ENCODE assay signal across 8 cellular contexts in genomic region chr15:41492597-41493204, GRCh38. TPM values are rescaled to one million over a fixed set of nuclear protein-coding genes. Genes with fewer than 3 reads are reported as not detected.
A peak's percentile ranks its signal among the peaks of the same experiment; 100 is the strongest.
DNase-seq lines count a peak whose midpoint lies in the region; ATAC-seq and TF ChIP-seq lines count a peak whose summit lies in the region.

No MANE protein-coding gene starts in this region.

- H3K27me3 Mint-ChIP-seq in activated CD4-positive, alpha-beta T cell treated with anti-CD3 and anti-CD28 coated beads for 36 hours = peaks cover 39% of the 10 kb centered on the region

- H3K36me3 ChIP-seq in iPS-18a (ENCODE audit: control insufficient read depth, low read depth, low read length) = no peaks in the 10 kb centered on the region
- H3K36me3 ChIP-seq in testis (ENCODE audit: low read depth, missing control alignments) = no peaks in the 10 kb centered on the region

- peak overlapping the region; percentile 37 for H3K27ac Mint-ChIP-seq in activated CD4-positive, alpha-beta T cell treated with anti-CD3 and anti-CD28 coated beads for 36 hours

- H3K4me3 Mint-ChIP-seq in activated CD4-positive, alpha-beta T cell treated with anti-CD3 and anti-CD28 coated beads for 36 hours = peak overlapping the region; percentile 55

- POLR2A ChIA-PET in activated CD4-positive, alpha-beta T cell treated with anti-CD3 and anti-CD28 coated beads for 36 hours (lab: Charles Lee) = interaction anchor here (0.6 to 1.1 kb wide), 4 partner anchors 8 to 369 kb away, joined by 3 to 4 read pairs (median 3); partner anchors contain the start of gene MAPKBP1

- H3K9me3 Mint-ChIP-seq in activated CD4-positive, alpha-beta T cell treated with anti-CD3 and anti-CD28 coated beads for 36 hours (ENCODE audit: low read depth) = peaks cover 2% of the 10 kb centered on the region

- peaks cover 9% of the 10 kb centered on the region for H3K4me1 ChIP-seq in iPS-18a (ENCODE audit: control insufficient read depth, low read depth, low read length)
- H3K4me1 ChIP-seq in testis = peaks cover 17% of the 10 kb centered on the region

- intact Hi-C loops in activated CD4-positive, alpha-beta T cell treated with anti-CD3 and anti-CD28 coated beads for 36 hours (cut with DNase I, micrococcal nuclease) = loop anchor here (1.0 to 5.0 kb wide), 21 partner anchors 10 to 1085 kb away; partner anchors contain the start of genes RPAP1 (in 2 of the 2), CHP1 (in 1 of the 2), DNAJC17 (in 1 of the 2) and JMJD7 (in 1 of the 2)
- intact Hi-C loops in testis (cut with DNase I; ENCODE audit: low total_unique reads) = no loop called here

- peak overlapping the region; percentile 61 for H3K4me3 ChIP-seq in WI38 (ENCODE audit: low read depth, low read length)
- peak overlapping the region; percentile 61 for H3K4me3 ChIP-seq in iPS-18a (ENCODE audit: low read length)
- H3K4me3 ChIP-seq in testis = peak overlapping the region; percentile 51 to 70

- 2 to 4% methylated on average over 14 to 15 of the region's 15 CpGs for WGBS in testis, 2 donors

- no peak for TF ChIP-seq POLR2A in testis (IDR thresholded peaks at IDR 0.05)

- no peak overlapping the region for H3K9ac ChIP-seq in iPS-18a (ENCODE audit: low read length)

- no peak for ATAC-seq in activated CD4-positive, alpha-beta T cell treated with anti-CD3 and anti-CD28 coated beads for 36 hours
- no peak for ATAC-seq in GM18873 (IDR thresholded peaks at IDR 0.05; ENCODE audit: low FRiP score, unreplicated experiment)

- TF ChIP-seq CTCF in WI38 (IDR thresholded peaks at IDR 0.05; ENCODE audit: low read depth, low read length) = no peak
- no peak for TF ChIP-seq CTCF in testis (IDR thresholded peaks at IDR 0.05)

- H3K27ac ChIP-seq in iPS-18a (ENCODE audit: low read length) (no peak overlapping the region), testis (peak overlapping the region in 1 of 2 donors; percentile 16)

- peaks cover 74% of the 10 kb centered on the region for H3K27me3 ChIP-seq in iPS-18a (ENCODE audit: control insufficient read depth, insufficient read depth, low read length)
- no peaks in the 10 kb centered on the region for H3K27me3 ChIP-seq in testis

- peaks cover 44% of the 10 kb centered on the region for H3K4me1 Mint-ChIP-seq in activated CD4-positive, alpha-beta T cell treated with anti-CD3 and anti-CD28 coated beads for 36 hours

- DNase-seq in activated CD4-positive, alpha-beta T cell treated with anti-CD3 and anti-CD28 coated beads for 36 hours = no peak
- DNase-seq in activated CD4-positive, alpha-beta T cell treated with anti-CD3 and anti-CD28 coated beads for 4 hours = no peak
- DNase-seq in testis = no peak
- DNase-seq in NCI-H1694 (lab: John Stamatoyannopoulos, UW) = no peak
- no peak for DNase-seq in kidney glomerular epithelial cell (lab: John Stamatoyannopoulos, UW)

- H3K9me3 ChIP-seq in iPS-18a (ENCODE audit: control insufficient read depth, low read depth, low read length) = no peaks in the 10 kb centered on the region
- no peaks in the 10 kb centered on the region for H3K9me3 ChIP-seq in testis

- CTCF ChIA-PET in activated CD4-positive, alpha-beta T cell treated with anti-CD3 and anti-CD28 coated beads for 36 hours (lab: Charles Lee) = interaction anchor here (1.0 to 1.8 kb wide), 2 partner anchors 27 to 65 kb away, joined by 5 to 11 read pairs; no protein-coding TSS in a partner anchor

- H3K36me3 Mint-ChIP-seq in activated CD4-positive, alpha-beta T cell treated with anti-CD3 and anti-CD28 coated beads for 36 hours (ENCODE audit: low read depth) = peaks cover 2% of the 10 kb centered on the region

RNA-seq across cellular contexts. Expression of gene ITPKA, which starts 1.0 kb away (rescaled TPM):
- 1 to 10 TPM; 2.5 to 4.2 TPM for total RNA-seq in activated CD4-positive, alpha-beta T cell treated with anti-CD3 and anti-CD28 coated beads for 36 hours
- 10 to 100 TPM; 16.7 to 21.3 TPM for total RNA-seq in testis
- polyA plus RNA-seq in testis (ENCODE audit: insufficient read depth, low read depth, low replicate concordance) = 12.1 TPM

RNA-seq across cellular contexts. Expression of gene LTK, which starts 20.9 kb away (rescaled TPM):
- under 1 TPM in 1 of 2 experiments, not detected in 1; 0.11 TPM for total RNA-seq in activated CD4-positive, alpha-beta T cell treated with anti-CD3 and anti-CD28 coated beads for 36 hours
- total RNA-seq in testis = 1 to 10 TPM; 3.7 to 4.2 TPM
- 2.9 TPM for polyA plus RNA-seq in testis (ENCODE audit: insufficient read depth, low read depth, low replicate concordance)

RNA-seq across cellular contexts. Expression of gene RPAP1, which starts 51.4 kb away (rescaled TPM):
- total RNA-seq in activated CD4-positive, alpha-beta T cell treated with anti-CD3 and anti-CD28 coated beads for 36 hours = 10 to 100 TPM; 49.6 to 56.8 TPM
- 10 to 100 TPM; 49.4 to 70.9 TPM for total RNA-seq in testis
- polyA plus RNA-seq in testis (ENCODE audit: insufficient read depth, low read depth, low replicate concordance) = 36.3 TPM

Comparison
In these comparisons a context has a peak if more than half of its experiments do, and no peak if none do; other contexts are left out.
1. RNA of gene LTK, which starts 20.9 kb away (total RNA-seq): 3.7 to 4.2 TPM in testis; 0.11 TPM in activated CD4-positive, alpha-beta T cell treated with anti-CD3 and anti-CD28 coated beads for 36 hours; every median in the first group is over 4 times any median in the second.
2. Peak in every context shown above with its lines, with median percentiles within 50 percentile points of each other: H3K4me3 ChIP-seq.